ENCODE assay signal across 8 cellular contexts in genomic region chr2:181457741-181458425, GRCh38. TPM values are rescaled to one million over a fixed set of nuclear protein-coding genes. Genes with fewer than 3 reads are reported as not detected.
A peak's percentile ranks its signal among the peaks of the same experiment; 100 is the strongest.
DNase-seq lines count a peak whose midpoint lies in the region; ATAC-seq, FAIRE-seq and TF ChIP-seq lines count a peak whose summit lies in the region.

No MANE protein-coding gene starts in this region.

- H3K27me3 ChIP-seq in MG63 (no peaks in the 10 kb centered on the region), H1 (replicated peaks in 1 of 4; ENCODE audit: control insufficient read depth in 3 of 4, extremely low read depth in 1 of 4, insufficient read depth in 3 of 4, low read length in 3 of 4) (peaks cover 14 to 33% (median 27%) of the 10 kb centered on the region in 4 experiments), muscle layer of duodenum (ENCODE audit: low read depth, low read length) (no peaks in the 10 kb centered on the region)

- H2BK20ac ChIP-seq in H1 (ENCODE audit: low read length) = no peak overlapping the region

- no peaks in the 10 kb centered on the region for H3K4me1 Mint-ChIP-seq in Calu3 (ENCODE audit: low read depth, unreplicated experiment)
- peaks cover 63% of the 10 kb centered on the region for H3K4me1 Mint-ChIP-seq in stimulated activated naive CD8-positive, alpha-beta T cell treated with anti-CD3 and anti-CD28 coated beads, Interleukin-15, Interleukin-2, amounts not matched to agents 100 ng/mL and 50 ng/mL, for 24 hours (ENCODE audit: low read depth)

- no peaks in the 10 kb centered on the region for H3K27me3 Mint-ChIP-seq in Calu3 (ENCODE audit: unreplicated experiment)
- no peaks in the 10 kb centered on the region for H3K27me3 Mint-ChIP-seq in stimulated activated naive CD8-positive, alpha-beta T cell treated with anti-CD3 and anti-CD28 coated beads, Interleukin-15, Interleukin-2, amounts not matched to agents 100 ng/mL and 50 ng/mL, for 24 hours

- H3K4me1 ChIP-seq in H1 (replicated peaks in 1 of 4; ENCODE audit: control insufficient read depth in 3 of 4, insufficient read depth in 4 of 4, low read length in 3 of 4) (peaks cover 0 to 4% (median 2%) of the 10 kb centered on the region in 4 experiments; a peak in 4 of 7 replicates), muscle layer of duodenum (ENCODE audit: control insufficient read depth in 1 of 2, insufficient read depth in 2 of 2, low read length in 2 of 2) (peaks cover 0 to 24% of the 10 kb centered on the region in 2 donors)

- no peaks in the 10 kb centered on the region for H4K20me1 ChIP-seq in H1 (replicated peaks in 1 of 2; ENCODE audit: control insufficient read depth in 1 of 2, insufficient read depth in 2 of 2, low read length in 2 of 2)

- no peak overlapping the region for H3K14ac ChIP-seq in H1 (ENCODE audit: insufficient read length)

- H4K91ac ChIP-seq in H1 (replicated peaks; ENCODE audit: insufficient read length, low read length) = no peak overlapping the region

- H3K27ac Mint-ChIP-seq in Calu3 (ENCODE audit: unreplicated experiment) = no peak overlapping the region
- H3K27ac Mint-ChIP-seq in stimulated activated naive CD8-positive, alpha-beta T cell treated with anti-CD3 and anti-CD28 coated beads, Interleukin-15, Interleukin-2, amounts not matched to agents 100 ng/mL and 50 ng/mL, for 24 hours = peak overlapping the region; percentile 98

- H2AFZ ChIP-seq in H1 (ENCODE audit: low read length) = peak overlapping the region; percentile 44; the same call in 1 of the 2 replicates

- intact Hi-C loops in Calu3 (cut with micrococcal nuclease; ENCODE audit: unreplicated experiment) = no loop called here

- H3K23ac ChIP-seq in H1 (ENCODE audit: insufficient read length) = no peak overlapping the region

- peak overlapping the region; percentile 59 for H3K4me3 Mint-ChIP-seq in Calu3 (ENCODE audit: low read depth, unreplicated experiment)
- peak overlapping the region; percentile 92 for H3K4me3 Mint-ChIP-seq in stimulated activated naive CD8-positive, alpha-beta T cell treated with anti-CD3 and anti-CD28 coated beads, Interleukin-15, Interleukin-2, amounts not matched to agents 100 ng/mL and 50 ng/mL, for 24 hours

- peak overlapping the region in 3 of 4 experiments; percentile 2 to 16 (median 9); a peak in 4 of 7 replicates for H3K9ac ChIP-seq in H1 (replicated peaks in 1 of 4; ENCODE audit: extremely low read depth in 1 of 4, low read depth in 3 of 4, low read length in 3 of 4)

- peak overlapping the region; percentile 41 for H3K18ac ChIP-seq in H1 (ENCODE audit: extremely low read depth, low read length)

- H2BK5ac ChIP-seq in H1 (ENCODE audit: low read depth, low read length) = no peak overlapping the region

- TF ChIP-seq POLR2A in H1 (IDR thresholded peaks at IDR 0.05; ENCODE audit: control extremely low read depth in 1 of 2, low read depth in 2 of 2, low read length in 2 of 2) = no peak

- H2BK15ac ChIP-seq in H1 (ENCODE audit: low read length) = no peak overlapping the region

- peak overlapping the region; percentile 89 to 99 for H3K4me2 ChIP-seq in H1 (ENCODE audit: insufficient read depth in 1 of 2, low read depth in 2 of 2, low read length in 2 of 2)

- H2BK12ac ChIP-seq in H1 (ENCODE audit: low read depth, low read length) = peak overlapping the region; percentile 33; the same call in 1 of the 2 replicates

- H3K79me1 ChIP-seq in H1 (ENCODE audit: low read depth, low read length) = no peaks in the 10 kb centered on the region

- H3K9me3 Mint-ChIP-seq in Calu3 (ENCODE audit: low read depth, unreplicated experiment) = no peaks in the 10 kb centered on the region
- no peaks in the 10 kb centered on the region for H3K9me3 Mint-ChIP-seq in stimulated activated naive CD8-positive, alpha-beta T cell treated with anti-CD3 and anti-CD28 coated beads, Interleukin-15, Interleukin-2, amounts not matched to agents 100 ng/mL and 50 ng/mL, for 24 hours

- H3K36me3 ChIP-seq in MG63 = peaks cover 2% of the 10 kb centered on the region; the same call in 1 of the 2 replicates
- H3K36me3 ChIP-seq in H1 (ENCODE audit: control insufficient read depth in 2 of 4, insufficient read depth in 4 of 4, low read length in 3 of 4) = no peaks in the 10 kb centered on the region
- H3K36me3 ChIP-seq in muscle layer of duodenum (ENCODE audit: control insufficient read depth in 1 of 2, insufficient read depth in 2 of 2, low read length in 2 of 2) = no peaks in the 10 kb centered on the region

- H2AK5ac ChIP-seq in H1 (ENCODE audit: low read depth, low read length) = no peak overlapping the region

- WGBS in H1 (ENCODE audit: extremely low coverage in 1 of 2, insufficient coverage in 1 of 2, insufficient read length in 1 of 2, insufficient replicate concordance in 2 of 2, low coverage in 1 of 2, low lambda C conversion rate in 2 of 2, missing lambda C conversion rate in 1 of 2), 2 experiments = 6% methylated on average over 34 of the region's 45 CpGs; no CpG with 5 or more reads in 1 of the 2 experiments

- TF ChIP-seq EP300 in H1 (IDR thresholded peaks at IDR 0.05; ENCODE audit: borderline replicate concordance in 1 of 2, low read depth in 2 of 2, low read length in 2 of 2) = no peak

- no peaks in the 10 kb centered on the region for H3K79me2 ChIP-seq in H1 (ENCODE audit: control insufficient read depth in 1 of 2, insufficient read depth in 2 of 2, low read length in 2 of 2)

- H3K23me2 ChIP-seq in H1 (ENCODE audit: low read depth, low read length) = peaks cover 12% of the 10 kb centered on the region

- no peak overlapping the region for H3K56ac ChIP-seq in H1 (replicated peaks; ENCODE audit: insufficient read length, low read depth, low read length)

- H4K8ac ChIP-seq in H1 (ENCODE audit: extremely low read depth, insufficient read depth, low read length) = peak overlapping the region; percentile 28; the same call in 1 of the 2 replicates

- POLR2A ChIA-PET in H1 (lab: Charles Lee; ENCODE audit: partially characterized antibody) = interaction anchor here (0.9 to 1.5 kb wide), 2 partner anchors 32 to 225 kb away, joined by 3 read pairs; no protein-coding TSS in a partner anchor

- TF ChIP-seq CTCF in Calu3 (IDR thresholded peaks at IDR 0.05; ENCODE audit: unreplicated experiment) (no peak), H1 (IDR thresholded peaks at IDR 0.05; ENCODE audit: control extremely low read depth in 1 of 3, insufficient read depth in 1 of 3, low read depth in 1 of 3, low read length in 3 of 3) (no peak)

- CTCF ChIA-PET in Calu3 (lab: Charles Lee) = no interaction called here
- CTCF ChIA-PET in H1 (lab: Charles Lee; ENCODE audit: partially characterized antibody) = interaction anchor here (0.7 to 3.1 kb wide), 20 partner anchors 9 to 388 kb away, joined by 3 to 33 read pairs (median 4); no protein-coding TSS in a partner anchor

- no peak for TF ChIP-seq RAD21 in H1 (IDR thresholded peaks at IDR 0.05 in 1 of 2, conservative IDR thresholded peaks at IDR 0.05 in 1 of 2; ENCODE audit: low read depth in 2 of 2, low read length in 2 of 2)

- H3K27ac ChIP-seq in H1 (ENCODE audit: low read depth, low read length) (no peak overlapping the region), muscle layer of duodenum (ENCODE audit: low read length) (peak overlapping the region; percentile 80)

- FAIRE-seq in H1 (lab: Jason Lieb, UNC) = no peak

- H3K4me3 ChIP-seq in MG63 (peak overlapping the region; percentile 72), H1 (ENCODE audit: extremely low read depth in 1 of 4, insufficient read depth in 2 of 4, low read depth in 3 of 4, low read length in 4 of 4) (peak overlapping the region; percentile 37 to 71 (median 61)), muscle layer of duodenum (ENCODE audit: low read depth in 1 of 2, low read length in 2 of 2) (peak overlapping the region; percentile 63 to 78)

- H3K36me3 Mint-ChIP-seq in Calu3 (ENCODE audit: insufficient read depth, unreplicated experiment) = no peaks in the 10 kb centered on the region
- peaks cover 26% of the 10 kb centered on the region for H3K36me3 Mint-ChIP-seq in stimulated activated naive CD8-positive, alpha-beta T cell treated with anti-CD3 and anti-CD28 coated beads, Interleukin-15, Interleukin-2, amounts not matched to agents 100 ng/mL and 50 ng/mL, for 24 hours (ENCODE audit: low read depth)

- DNase-seq in Calu3 (no peak), MG63 (peak; percentile 84), H1 (ENCODE audit: low read depth in 1 of 2, low spot score in 2 of 2) (no peak)
- DNase-seq in activated CD4-positive, alpha-beta T cell treated with anti-CD3 and anti-CD28 coated beads, Interleukin-2, amount 50 U/mL, for 24 hours (ENCODE audit: low read depth in 1 of 2, low spot score in 1 of 2) = peak; percentile 30 to 44

- H3K4ac ChIP-seq in H1 (replicated peaks; ENCODE audit: insufficient read length, low read depth, low read length) = no peak overlapping the region

- H3K9me3 ChIP-seq in MG63 = no peaks in the 10 kb centered on the region
- H3K9me3 ChIP-seq in H1 (ENCODE audit: insufficient read depth in 2 of 2, low read depth in 1 of 2, low read length in 1 of 2) = no peaks in the 10 kb centered on the region
- H3K9me3 ChIP-seq in muscle layer of duodenum (ENCODE audit: control insufficient read depth in 1 of 2, low read length in 2 of 2) = no peaks in the 10 kb centered on the region

- H2BK120ac ChIP-seq in H1 (replicated peaks; ENCODE audit: low read depth, low read length) = no peak overlapping the region

- BruUV-seq in Calu3 (replicated peaks; lab: Mats Ljungman, UMichigan) = no TSS peak

- peak; percentile 24 for ATAC-seq in GM21717 (IDR thresholded peaks at IDR 0.05; ENCODE audit: unreplicated experiment)
- ATAC-seq in HG02970 (IDR thresholded peaks at IDR 0.05; ENCODE audit: low FRiP score, unreplicated experiment) = no peak

- no peak overlapping the region for H4K5ac ChIP-seq in H1 (ENCODE audit: insufficient read length, low read depth, low read length)

TF ChIP-seq in H1, 55 proteins besides CTCF, POLR2A, EP300 and RAD21 (continues in another document):
- TF ChIP-seq TEAD4 (IDR thresholded peaks at IDR 0.05; ENCODE audit: low read depth, low read length) (no peak), SUZ12 (IDR thresholded peaks at IDR 0.05; ENCODE audit: low read length) (peak; percentile 77), MAX (IDR thresholded peaks at IDR 0.05) (peak; percentile 62), EZH2 (IDR thresholded peaks at IDR 0.05; ENCODE audit: low read depth, low read length, severe bottlenecking) (peak; percentile 76)

RNA-seq across cellular contexts. Expression of gene ITGA4, which starts 0.7 kb away (rescaled TPM):
- 0.33 and 0.34 TPM in 2 replicates for total RNA-seq in Calu3 (2022)
- 18.9 and 19.3 TPM in 2 replicates for total RNA-seq in MG63 (2014; rRNA removed; shearing (Covaris generic); ENCODE audit: low replicate concordance)
- 2.0 and 2.1 TPM in 2 replicates for total RNA-seq in H1 (2021; fragmentation: NEBNext Ultra II Directional; extraction: Animal tissue kit (Norgen Biotek cat#: 25700))
- polyA plus RNA-seq in H1 (2011; rRNA removed) = 0.60 and 0.63 TPM in 2 replicates
- polyA plus RNA-seq in H1 (2011; cell fraction: cytosol; rRNA removed) = 0.65 TPM
- polyA plus RNA-seq in H1 (2011; cell fraction: nucleus; rRNA removed) = 1.8 TPM
- 1.2 to 1.9 TPM (median 1.5 TPM) in 4 replicates for polyA plus RNA-seq in H1 (2012, experiment 1 of 2)
- 0.17 TPM for polyA plus RNA-seq in H1 (2012, experiment 2 of 2)
- polyA plus RNA-seq in H1 (2013, experiment 1 of 2) = 4.1 TPM
- 3.6 TPM for polyA plus RNA-seq in H1 (2013, experiment 2 of 2)
- 2.2 and 2.3 TPM in 2 replicates for polyA minus RNA-seq in H1 (2011; rRNA and poly(A)+ RNA removed)
- polyA minus RNA-seq in H1 (2011; cell fraction: cytosol; rRNA and poly(A)+ RNA removed) = 0.81 TPM
- 6.8 TPM for polyA minus RNA-seq in H1 (2011; cell fraction: nucleus; rRNA and poly(A)+ RNA removed)

Comparison
In these comparisons a context has a peak if more than half of its experiments do, and no peak if none do; other contexts are left out.
1. DNase-seq: peak in MG63 (single experiment) and activated CD4-positive, alpha-beta T cell treated with anti-CD3 and anti-CD28 coated beads, Interleukin-2, amount 50 U/mL, for 24 hours (2 of 2); none in Calu3 (single experiment) and H1 (0 of 2).
2. Peak in every context shown above with its lines, with median percentiles within 50 percentile points of each other: H3K4me3 ChIP-seq.